Comparison of ENCODE assay signal across 1 cellular context in genomic region chr16:72952404-72953301, GRCh38.
A peak's percentile ranks its signal among the peaks of the same experiment; 100 is the strongest.
TF ChIP-seq lines count a peak whose summit lies in the region.

No MANE protein-coding gene starts in this region.

TF ChIP-seq in H1, 55 proteins besides CTCF, POLR2A, EP300 and RAD21:
- peak; percentile 43; the same call in 1 of the 2 replicates for TF ChIP-seq E2F6 (IDR thresholded peaks at IDR 0.05)
- no peak for TF ChIP-seq SIX5 (IDR thresholded peaks at IDR 0.05; ENCODE audit: low read depth, low read length)
